In the genomic region with DNA sequence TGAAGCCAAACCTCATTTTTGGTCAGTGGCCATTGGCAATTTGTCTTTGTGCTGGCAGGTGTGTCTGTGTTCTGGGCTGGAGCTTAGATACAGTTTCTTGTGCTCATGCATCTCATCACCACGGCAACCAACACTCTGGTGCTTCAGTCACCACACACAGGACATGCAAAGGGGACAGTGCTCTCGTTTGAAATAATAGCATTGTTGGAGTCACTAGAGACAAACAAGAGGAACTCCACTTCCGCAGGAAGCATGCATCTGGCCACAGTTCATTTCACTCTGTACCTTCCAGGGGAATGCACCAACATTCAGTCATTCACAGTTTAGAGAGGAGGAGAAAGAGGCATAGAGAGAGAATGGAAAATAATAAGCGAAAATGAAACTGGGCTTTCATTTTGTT, we compare ENCODE assay signal across 7 cellular contexts.
DNase-seq lines count a peak whose midpoint lies in the region; ATAC-seq and TF ChIP-seq lines count a peak whose summit lies in the region.

No MANE protein-coding gene starts in this region.

- H3K36me3 ChIP-seq in mucosa of descending colon (ENCODE audit: low read depth) = no peaks in the 10 kb centered on the region

- H3K9me3 ChIP-seq in mucosa of descending colon = no peaks in the 10 kb centered on the region

- TF ChIP-seq CTCF in mucosa of descending colon (IDR thresholded peaks at IDR 0.05) = no peak

- peak; percentile 96 for ATAC-seq in GM18867 (IDR thresholded peaks at IDR 0.05; ENCODE audit: unreplicated experiment)
- ATAC-seq in GM21717 (IDR thresholded peaks at IDR 0.05; ENCODE audit: unreplicated experiment) = peak; percentile 97
- peak; percentile 13 for ATAC-seq in mucosa of descending colon

- H3K4me1 ChIP-seq in mucosa of descending colon (ENCODE audit: low read depth) = no peaks in the 10 kb centered on the region

- intact Hi-C loops in mucosa of descending colon (cut with DNase I, micrococcal nuclease) = no loop called here

- no peak overlapping the region for H3K4me3 ChIP-seq in mucosa of descending colon

- peak; percentile 35 for DNase-seq in LHCN-M2 (ENCODE audit: low read depth)
- DNase-seq in mucosa of descending colon = no peak
- no peak for DNase-seq in effector CD4-positive, alpha-beta T cell
- DNase-seq in cortex of kidney (lab: John Stamatoyannopoulos, UW) = no peak
- DNase-seq in middle frontal gyrus (ENCODE audit: extremely low spot score, low spot score) = no peak

Comparison
In these comparisons a context has a peak if more than half of its experiments do, and no peak if none do; other contexts are left out.
1. ATAC-seq: peak in every context shown above with its lines; median percentile 97 in GM21717; 96 in GM18867; 13 in mucosa of descending colon.